Comparison of ENCODE assay signal across 8 cellular contexts in the genomic region with DNA sequence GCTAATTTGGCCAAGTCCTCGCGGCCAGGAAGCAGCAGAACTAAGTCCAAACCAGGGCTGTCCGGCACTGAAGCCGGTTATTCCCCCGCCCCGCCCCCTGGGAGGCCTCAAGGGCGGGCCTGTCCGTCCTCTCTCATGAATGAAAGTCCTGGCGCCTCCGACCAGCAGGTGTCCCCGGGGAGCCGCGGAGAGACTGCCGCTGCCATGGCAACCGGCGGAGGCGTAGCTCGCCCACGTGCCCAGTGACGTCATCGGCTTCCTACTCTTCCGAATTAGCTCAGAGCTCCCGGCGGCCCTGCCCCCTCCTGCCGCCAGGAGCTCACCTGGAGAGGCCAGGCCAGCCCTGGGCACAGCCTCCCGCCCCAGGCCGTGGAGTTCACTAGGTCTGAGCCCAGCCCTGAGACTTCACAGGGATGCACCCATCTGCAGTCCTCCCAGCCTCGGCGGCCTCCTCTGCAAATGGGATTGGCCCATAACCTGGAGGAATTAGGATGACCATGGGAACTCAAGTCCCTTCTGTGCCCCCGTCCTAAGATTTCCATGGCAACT. TPM values are rescaled to one million over a fixed set of nuclear protein-coding genes. Genes with fewer than 3 reads are reported as not detected.
A peak's percentile ranks its signal among the peaks of the same experiment; 100 is the strongest.
DNase-seq lines count a peak whose midpoint lies in the region; ATAC-seq and TF ChIP-seq lines count a peak whose summit lies in the region.

No MANE protein-coding gene starts in this region.

- TF ChIP-seq POLR2A in Peyer's patch (IDR thresholded peaks at IDR 0.05) = peak; percentile 34 to 77
- TF ChIP-seq POLR2A in esophagus muscularis mucosa (IDR thresholded peaks at IDR 0.05; ENCODE audit: low read depth) = no peak

- H3K9ac ChIP-seq in Karpas-422 (ENCODE audit: low read length) = peak overlapping the region; percentile 83
- H3K9ac ChIP-seq in muscle layer of colon (ENCODE audit: low read length) = no peak overlapping the region

- WGBS in esophagus muscularis mucosa = 0% methylated on average over 6 of the region's 30 CpGs

- H3K9me2 ChIP-seq in Karpas-422 (replicated peaks; ENCODE audit: insufficient read depth, low read length) = no peaks in the 10 kb centered on the region

- H3K36me3 ChIP-seq in Karpas-422 (ENCODE audit: insufficient read depth, low read length) (no peaks in the 10 kb centered on the region), Peyer's patch (peaks cover 0 to 29% (median 0%) of the 10 kb centered on the region in 3 donors), esophagus muscularis mucosa (peaks cover 0 to 30% (median 27%) of the 10 kb centered on the region in 4 donors), muscle layer of colon (ENCODE audit: insufficient read depth, low read length) (no peaks in the 10 kb centered on the region)

- peak; percentile 83 to 98 (median 94) for TF ChIP-seq CTCF in Peyer's patch (IDR thresholded peaks at IDR 0.05)
- TF ChIP-seq CTCF in esophagus muscularis mucosa (IDR thresholded peaks at IDR 0.05) = peak; percentile 69 to 88 (median 82)

- peak overlapping the region; percentile 96 for H3K4me2 ChIP-seq in Karpas-422 (ENCODE audit: low read depth, low read length, poor library complexity, severe bottlenecking)

- H3K4me3 ChIP-seq in Karpas-422 (ENCODE audit: low read length) (peak overlapping the region; percentile 75), Peyer's patch (peak overlapping the region; percentile 70 to 87 (median 78)), esophagus muscularis mucosa (peak overlapping the region; percentile 73 to 94 (median 82)), muscle layer of colon (ENCODE audit: low read depth in 1 of 2, low read length in 2 of 2) (peak overlapping the region; percentile 24 to 58)

- no peak overlapping the region for H2AFZ ChIP-seq in Karpas-422 (ENCODE audit: low read length)

- peaks cover 6% of the 10 kb centered on the region; the same call in 1 of the 2 replicates for H4K20me1 ChIP-seq in Karpas-422 (ENCODE audit: insufficient read depth, low read depth, low read length)

- H3K79me2 ChIP-seq in Karpas-422 (ENCODE audit: low read length) = no peaks in the 10 kb centered on the region

- intact Hi-C loops in esophagus muscularis mucosa (cut with DNase I) = loop anchor here (5.0 to 10.0 kb wide), 2 partner anchors 92 to 165 kb away; no protein-coding TSS in a partner anchor

- no peaks in the 10 kb centered on the region for H3K9me3 ChIP-seq in Karpas-422 (ENCODE audit: low read length)
- no peaks in the 10 kb centered on the region for H3K9me3 ChIP-seq in Peyer's patch
- no peaks in the 10 kb centered on the region for H3K9me3 ChIP-seq in esophagus muscularis mucosa
- no peaks in the 10 kb centered on the region for H3K9me3 ChIP-seq in muscle layer of colon (ENCODE audit: low read length)

- TF ChIP-seq EP300 in esophagus muscularis mucosa (IDR thresholded peaks at IDR 0.05) = no peak

- H3K4me1 ChIP-seq in Karpas-422 (ENCODE audit: low read length) (peaks cover 28% of the 10 kb centered on the region), Peyer's patch (peaks cover 0 to 40% (median 19%) of the 10 kb centered on the region in 4 donors), esophagus muscularis mucosa (peaks cover 15 to 32% (median 30%) of the 10 kb centered on the region in 4 donors), muscle layer of colon (ENCODE audit: insufficient read depth, low read length) (peaks cover 8% of the 10 kb centered on the region)

- peak; percentile 44 for ATAC-seq in GM21576 (IDR thresholded peaks at IDR 0.05; ENCODE audit: unreplicated experiment)

- peak overlapping the region; percentile 68 for H3K27ac ChIP-seq in Karpas-422 (ENCODE audit: low read length)
- H3K27ac ChIP-seq in Peyer's patch = peak overlapping the region; percentile 88 to 95 (median 92)
- peak overlapping the region; percentile 74 to 86 (median 80) for H3K27ac ChIP-seq in esophagus muscularis mucosa (replicated peaks in 1 of 4)
- H3K27ac ChIP-seq in muscle layer of colon (ENCODE audit: low read depth, low read length) = peak overlapping the region; percentile 1

- DNase-seq in DMS 273 (lab: John Stamatoyannopoulos, UW; ENCODE audit: unreplicated experiment) = peak; percentile 99
- peak; percentile 97 for DNase-seq in Karpas-422
- peak; percentile 100 for DNase-seq in Peyer's patch
- peak; percentile 92 for DNase-seq in activated T-helper 1 cell treated with Interleukin-2 at 50 U/mL for 16 hours (ENCODE audit: low read depth)
- peak; percentile 100 for DNase-seq in esophagus muscularis mucosa (ENCODE audit: extremely low spot score)
- DNase-seq in stimulated activated CD8-positive, alpha-beta memory T cell treated with anti-CD3 and anti-CD28 coated beads, Interleukin-7, amount 100 ng/mL, for 1 hour (ENCODE audit: low read depth in 2 of 2) = peak; percentile 90 to 94

- H3K27me3 ChIP-seq in Karpas-422 (ENCODE audit: low read length) (no peaks in the 10 kb centered on the region), Peyer's patch (no peaks in the 10 kb centered on the region), esophagus muscularis mucosa (no peaks in the 10 kb centered on the region), muscle layer of colon (ENCODE audit: control insufficient read depth in 1 of 2, insufficient read depth in 2 of 2, low read length in 2 of 2) (peaks cover 0 to 39% of the 10 kb centered on the region in 2 donors)

RNA-seq across cellular contexts. Expression of a gene that starts 1.3 kb away (rescaled TPM):
- total RNA-seq in Karpas-422 (2014; rRNA removed; shearing (Covaris generic); ENCODE audit: low replicate concordance) = 4.7 and 14.8 TPM in 2 replicates
- 10 to 100 TPM; 19.0 to 44.7 (median 36.7) TPM for total RNA-seq in Peyer's patch
- total RNA-seq in esophagus muscularis mucosa = 10 to 100 TPM; 10.8 to 32.0 (median 21.9) TPM

RNA-seq across cellular contexts. Expression of a gene that starts 13.7 kb away (rescaled TPM):
- total RNA-seq in Karpas-422 (2014; rRNA removed; shearing (Covaris generic); ENCODE audit: low replicate concordance) = 25.6 and 61.6 TPM in 2 replicates
- total RNA-seq in Peyer's patch (100 to 1,000 TPM in 3 of 4 donors, 10 to 100 TPM in 1; 97.9 to 198 (median 158) TPM), esophagus muscularis mucosa (10 to 100 TPM; 20.8 to 45.1 (median 25.7) TPM)

RNA-seq across cellular contexts. Expression of a gene that starts 20.5 kb away (rescaled TPM):
- 4.8 and 5.6 TPM in 2 replicates for total RNA-seq in Karpas-422 (2014; rRNA removed; shearing (Covaris generic); ENCODE audit: low replicate concordance)
- total RNA-seq in Peyer's patch (10 to 100 TPM; 14.9 to 45.9 (median 27.9) TPM), esophagus muscularis mucosa (10 to 100 TPM in 1 of 4 donors, 1 to 10 TPM in 3; 4.6 to 10.2 (median 7.1) TPM)

RNA-seq across cellular contexts. Expression of a gene that starts 21.2 kb away (rescaled TPM):
- 21.8 and 41.5 TPM in 2 replicates for total RNA-seq in Karpas-422 (2014; rRNA removed; shearing (Covaris generic); ENCODE audit: low replicate concordance)
- total RNA-seq in Peyer's patch = 100 to 1,000 TPM in 3 of 4 donors, 10 to 100 TPM in 1; 59.0 to 270 (median 125) TPM
- 10 to 100 TPM; 16.1 to 19.2 (median 17.2) TPM for total RNA-seq in esophagus muscularis mucosa

RNA-seq across cellular contexts. Expression of a gene that starts 42.5 kb away (rescaled TPM):
- total RNA-seq in Karpas-422 (2014; rRNA removed; shearing (Covaris generic); ENCODE audit: low replicate concordance) = 5.1 and 5.3 TPM in 2 replicates
- 10 to 100 TPM; 13.9 to 76.7 (median 25.6) TPM for total RNA-seq in Peyer's patch
- 1 to 10 TPM; 2.2 to 4.9 (median 3.6) TPM for total RNA-seq in esophagus muscularis mucosa

Comparison
In these comparisons a context has a peak if more than half of its experiments do, and no peak if none do; other contexts are left out.
1. Peak in every context shown above with its lines: DNase-seq, ATAC-seq, H3K4me3 ChIP-seq and H3K27ac ChIP-seq.
2. H3K27ac ChIP-seq: peak in every context shown above with its lines; median percentile 92 in Peyer's patch; 80 in esophagus muscularis mucosa; 68 in Karpas-422; 1 in muscle layer of colon.